12 cellular contexts compared by ENCODE assay signal in the genomic region with DNA sequence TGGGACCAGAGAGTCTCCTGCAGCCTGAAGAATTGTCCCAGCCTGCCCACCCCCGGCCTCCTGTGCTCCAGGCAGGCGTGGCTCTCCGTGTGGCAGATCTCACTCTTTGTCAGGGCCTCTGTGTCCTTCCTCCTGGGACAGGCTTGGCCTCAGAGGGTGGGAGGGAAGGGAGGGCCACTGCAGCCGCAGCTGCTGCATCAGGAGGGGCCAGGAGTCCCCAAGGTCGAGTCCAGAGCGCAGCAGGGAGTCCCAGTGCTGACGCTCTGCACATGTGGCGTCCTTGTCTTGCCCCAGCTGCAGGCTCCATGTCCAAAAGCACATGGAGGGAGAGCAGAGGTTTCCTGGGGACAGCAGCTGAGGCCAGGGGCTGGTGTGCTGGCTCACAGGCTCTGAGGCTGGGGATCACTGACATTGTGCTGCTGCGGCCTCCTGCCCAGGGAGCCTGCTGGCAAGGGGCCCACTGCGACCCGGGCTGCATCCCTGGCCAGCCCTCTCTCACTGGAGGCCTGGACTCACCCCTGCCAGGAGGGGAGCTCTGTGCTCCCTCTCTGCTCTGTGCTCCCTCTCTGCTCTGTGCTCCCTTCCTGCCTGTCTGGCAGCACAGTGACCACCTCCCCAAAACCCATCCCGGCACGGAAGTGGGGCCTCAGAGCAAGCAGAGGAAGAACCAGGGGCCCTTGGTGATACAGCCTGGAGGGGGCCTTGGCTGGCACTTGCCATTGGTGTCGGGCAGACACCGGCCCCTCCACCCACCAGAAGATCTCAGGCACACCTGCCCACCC.
DNase-seq lines count a peak whose midpoint lies in the region; ATAC-seq and TF ChIP-seq lines count a peak whose summit lies in the region.
"Had no signal": no experiment of that assay in that cellular context is flagged by ENCODE, and none has a peak within 500 bp of the region (broad histone marks: within the 10 kb centered on the region; RNA-seq: fewer than 3 reads in every experiment).

No MANE protein-coding gene starts in this region.

- no peaks in the 10 kb centered on the region for H3K4me1 Mint-ChIP-seq in activated CD8-positive, alpha-beta memory T cell treated with anti-CD3 and anti-CD28 coated beads, Interleukin-2, amount 10 ng/mL, durations not matched to agents 7 days and 5 days
- H3K4me1 Mint-ChIP-seq in endothelial cell (ENCODE audit: unreplicated experiment), result peaks cover 5% of the 10 kb centered on the region

- no peaks in the 10 kb centered on the region for H3K36me3 Mint-ChIP-seq in activated CD8-positive, alpha-beta memory T cell treated with anti-CD3 and anti-CD28 coated beads, Interleukin-2, amount 10 ng/mL, durations not matched to agents 7 days and 5 days
- H3K36me3 Mint-ChIP-seq in endothelial cell (ENCODE audit: low read depth, unreplicated experiment), result no peaks in the 10 kb centered on the region

- no peaks in the 10 kb centered on the region for H3K36me3 ChIP-seq in upper lobe of left lung
- H3K36me3 ChIP-seq: cardiac muscle cell, tibial nerve had no signal

- H3K4me3 ChIP-seq in upper lobe of left lung, result no peak overlapping the region
- H3K4me3 ChIP-seq: cardiac muscle cell, tibial nerve had no signal

- no peak overlapping the region for H3K4me3 Mint-ChIP-seq in activated CD8-positive, alpha-beta memory T cell treated with anti-CD3 and anti-CD28 coated beads, Interleukin-2, amount 10 ng/mL, durations not matched to agents 7 days and 5 days
- no peak overlapping the region for H3K4me3 Mint-ChIP-seq in endothelial cell (ENCODE audit: unreplicated experiment)

- H3K27me3 Mint-ChIP-seq in activated CD8-positive, alpha-beta memory T cell treated with anti-CD3 and anti-CD28 coated beads, Interleukin-2, amount 10 ng/mL, durations not matched to agents 7 days and 5 days, result peaks cover 15% of the 10 kb centered on the region
- no peaks in the 10 kb centered on the region for H3K27me3 Mint-ChIP-seq in endothelial cell (ENCODE audit: unreplicated experiment)

- DNase-seq in activated CD8-positive, alpha-beta memory T cell treated with anti-CD3 and anti-CD28 coated beads, Interleukin-2, amount 10 ng/mL, durations not matched to agents 7 days and 5 days, result peak; percentile 27
- no peak for DNase-seq in activated CD8-positive, alpha-beta memory T cell treated with anti-CD3 and anti-CD28 coated beads, Interleukin-2, amount 50 U/mL, for 48 hours
- DNase-seq in endothelial cell (ENCODE audit: low spot score) (peak; percentile 2), mucosa of gallbladder (ENCODE audit: low spot score) (peak; percentile 6), upper lobe of left lung (peak in 1 of 2 donors; percentile 55), NCI-H526 (lab: John Stamatoyannopoulos, UW) (no peak), T-helper 2 cell (no peak), middle frontal gyrus (ENCODE audit: extremely low spot score, low spot score) (no peak)
- DNase-seq: ACHN; activated CD4-positive, alpha-beta T cell treated with anti-CD3 and anti-CD28 coated beads for 48 hours had no signal

- H3K27ac Mint-ChIP-seq in activated CD8-positive, alpha-beta memory T cell treated with anti-CD3 and anti-CD28 coated beads, Interleukin-2, amount 10 ng/mL, durations not matched to agents 7 days and 5 days, result no peak overlapping the region
- no peak overlapping the region for H3K27ac Mint-ChIP-seq in endothelial cell (ENCODE audit: unreplicated experiment)

- TF ChIP-seq CTCF in endothelial cell (IDR thresholded peaks at IDR 0.05; ENCODE audit: unreplicated experiment), result no peak
- no peak for TF ChIP-seq CTCF in upper lobe of left lung (IDR thresholded peaks at IDR 0.05)

- ATAC-seq in activated CD8-positive, alpha-beta memory T cell treated with anti-CD3 and anti-CD28 coated beads, Interleukin-2, amount 10 ng/mL, durations not matched to agents 7 days and 5 days, result no peak
- peak; percentile 20 to 24 for ATAC-seq in upper lobe of left lung (ENCODE audit: low FRiP score in 2 of 2)

- no peaks in the 10 kb centered on the region for H3K9me3 Mint-ChIP-seq in activated CD8-positive, alpha-beta memory T cell treated with anti-CD3 and anti-CD28 coated beads, Interleukin-2, amount 10 ng/mL, durations not matched to agents 7 days and 5 days (ENCODE audit: low read depth)
- H3K9me3 Mint-ChIP-seq in endothelial cell (ENCODE audit: unreplicated experiment), result no peaks in the 10 kb centered on the region

- no peak for TF ChIP-seq POLR2A in upper lobe of left lung (IDR thresholded peaks at IDR 0.05)

- H3K9me3 ChIP-seq in upper lobe of left lung, result no peaks in the 10 kb centered on the region
- H3K9me3 ChIP-seq: tibial nerve had no signal

- H3K4me1 ChIP-seq in upper lobe of left lung, result no peaks in the 10 kb centered on the region
- H3K4me1 ChIP-seq: tibial nerve had no signal

- TF ChIP-seq EP300 in upper lobe of left lung (IDR thresholded peaks at IDR 0.05), result no peak

- 67 to 76% methylated on average over 7 to 15 of the region's 15 CpGs for WGBS in upper lobe of left lung, 2 donors

- H3K27ac ChIP-seq in upper lobe of left lung, result no peak overlapping the region
- H3K27ac ChIP-seq: cardiac muscle cell, tibial nerve had no signal

- no peaks in the 10 kb centered on the region for H3K27me3 ChIP-seq in upper lobe of left lung
- H3K27me3 ChIP-seq: cardiac muscle cell, tibial nerve had no signal

- CTCF ChIA-PET in activated CD8-positive, alpha-beta memory T cell treated with anti-CD3 and anti-CD28 coated beads, Interleukin-2, amount 10 ng/mL, durations not matched to agents 7 days and 5 days (lab: Charles Lee), result no interaction called here

Comparison
In these comparisons a context has a peak if more than half of its experiments do, and no peak if none do; other contexts are left out.
1. DNase-seq: peak in activated CD8-positive, alpha-beta memory T cell treated with anti-CD3 and anti-CD28 coated beads, Interleukin-2, amount 10 ng/mL, durations not matched to agents 7 days and 5 days (single experiment), endothelial cell (single experiment) and mucosa of gallbladder (single experiment); none in activated CD8-positive, alpha-beta memory T cell treated with anti-CD3 and anti-CD28 coated beads, Interleukin-2, amount 50 U/mL, for 48 hours (single experiment), NCI-H526 (0 of 2), T-helper 2 cell (0 of 5) and middle frontal gyrus (single experiment).